In genomic region chr16:81314603-81315270, GRCh38 we compare ENCODE assay signal across 8 cellular contexts. TPM values are rescaled to one million over a fixed set of nuclear protein-coding genes. Genes with fewer than 3 reads are reported as not detected.
DNase-seq lines count a peak whose midpoint lies in the region; ATAC-seq and TF ChIP-seq lines count a peak whose summit lies in the region.

TSS of gene GAN (plus strand) at chr16:81314962. CDS start at chr16:81315114, 152 bp downstream.

- H3K4me3 ChIP-seq in BLaER1 treated with 17β-estradiol and CSF1 and Interleukin-3, amounts not matched to agents 10 nM and 100 nM, result peak within 1 kb of the TSS; percentile 87 to 98 (median 96)
- peak within 1 kb of the TSS; percentile 88 for H3K4me3 ChIP-seq in coronary artery

- POLR2A ChIA-PET in activated CD4-positive, alpha-beta T cell treated with anti-CD3 and anti-CD28 coated beads, Interleukin-2, amount 10 ng/mL, durations not matched to agents 7 days and 5 days (lab: Charles Lee), result interaction anchor here (0.7 kb wide), 1 partner anchor 57 kb away, joined by 6 read pairs; no protein-coding TSS in a partner anchor

- peaks cover 50% of the 10 kb centered on the region for H3K4me1 Mint-ChIP-seq in activated CD4-positive, alpha-beta T cell treated with anti-CD3 and anti-CD28 coated beads, Interleukin-2, amount 10 ng/mL, durations not matched to agents 7 days and 5 days

- H3K4me2 ChIP-seq in BLaER1 treated with 17β-estradiol and CSF1 and Interleukin-3, amounts not matched to agents 10 nM and 100 nM, result peak within 1 kb of the TSS; percentile 85 to 98 (median 92)

- H3K27me3 Mint-ChIP-seq in activated CD4-positive, alpha-beta T cell treated with anti-CD3 and anti-CD28 coated beads, Interleukin-2, amount 10 ng/mL, durations not matched to agents 7 days and 5 days, result no peaks in the 10 kb centered on the region

- peak; percentile 83 to 95 for DNase-seq in NCI-H526 (lab: John Stamatoyannopoulos, UW)
- DNase-seq in activated CD4-positive, alpha-beta T cell treated with anti-CD3 and anti-CD28 coated beads, Interleukin-2, amount 10 ng/mL, durations not matched to agents 7 days and 5 days, result peak; percentile 96
- peak; percentile 96 for DNase-seq in coronary artery (ENCODE audit: low spot score)
- DNase-seq in stimulated activated CD4-positive, alpha-beta T cell treated with anti-CD3 and anti-CD28 coated beads, Interleukin-1b, Interleukin-23, amount 100 ng/mL, for 24 hours (ENCODE audit: low read depth in 4 of 4, low spot score in 1 of 4), result peak; percentile 80 to 92 (median 88)

- H4K20me1 ChIP-seq in BLaER1 treated with 17β-estradiol and CSF1 and Interleukin-3, amounts not matched to agents 10 nM and 100 nM, result peaks cover 17 to 50% (median 43%) of the 10 kb centered on the region in 11 experiments; a peak in 20 of 22 replicates

- no peaks in the 10 kb centered on the region for H3K27me3 ChIP-seq in BLaER1 treated with 17β-estradiol and CSF1 and Interleukin-3, amounts not matched to agents 10 nM and 100 nM
- no peaks in the 10 kb centered on the region for H3K27me3 ChIP-seq in layer of hippocampus (ENCODE audit: control insufficient read depth, insufficient read depth, low read length)

- CTCF ChIA-PET in activated CD4-positive, alpha-beta T cell treated with anti-CD3 and anti-CD28 coated beads, Interleukin-2, amount 10 ng/mL, durations not matched to agents 7 days and 5 days (lab: Charles Lee), result interaction anchor here (0.7 to 1.5 kb wide), 5 partner anchors 8 to 434 kb away, joined by 3 to 4 read pairs (median 3); no protein-coding TSS in a partner anchor

- no peak for TF ChIP-seq CTCF in coronary artery (IDR thresholded peaks at IDR 0.05)

- peak within 1 kb of the TSS; percentile 85 to 93 (median 88) for H3K9ac ChIP-seq in BLaER1 treated with 17β-estradiol and CSF1 and Interleukin-3, amounts not matched to agents 10 nM and 100 nM

- peaks cover 13% of the 10 kb centered on the region for H3K36me3 Mint-ChIP-seq in activated CD4-positive, alpha-beta T cell treated with anti-CD3 and anti-CD28 coated beads, Interleukin-2, amount 10 ng/mL, durations not matched to agents 7 days and 5 days (ENCODE audit: low read depth)

- no peaks in the 10 kb centered on the region for H3K9me3 Mint-ChIP-seq in activated CD4-positive, alpha-beta T cell treated with anti-CD3 and anti-CD28 coated beads, Interleukin-2, amount 10 ng/mL, durations not matched to agents 7 days and 5 days

- peaks cover 0 to 7% (median 0%) of the 10 kb centered on the region in 11 experiments; a peak in 2 of 22 replicates for H3K36me3 ChIP-seq in BLaER1 treated with 17β-estradiol and CSF1 and Interleukin-3, amounts not matched to agents 10 nM and 100 nM

- peak within 1 kb of the TSS; percentile 76 to 87 (median 83) for H3K27ac ChIP-seq in BLaER1 treated with 17β-estradiol and CSF1 and Interleukin-3, amounts not matched to agents 10 nM and 100 nM
- H3K27ac ChIP-seq in coronary artery, result peak within 1 kb of the TSS; percentile 66 to 81
- H3K27ac ChIP-seq in layer of hippocampus (ENCODE audit: low read depth, low read length), result peak within 1 kb of the TSS; percentile 60

- peak; percentile 90 for ATAC-seq in GM19328 (IDR thresholded peaks at IDR 0.05; ENCODE audit: unreplicated experiment)
- ATAC-seq in HG03469 (IDR thresholded peaks at IDR 0.05; ENCODE audit: unreplicated experiment), result peak; percentile 92

- no peaks in the 10 kb centered on the region for H3K9me3 ChIP-seq in BLaER1 treated with 17β-estradiol and CSF1 and Interleukin-3, amounts not matched to agents 10 nM and 100 nM (replicated peaks in 1 of 11)

- peak within 1 kb of the TSS; percentile 94 for H3K27ac Mint-ChIP-seq in activated CD4-positive, alpha-beta T cell treated with anti-CD3 and anti-CD28 coated beads, Interleukin-2, amount 10 ng/mL, durations not matched to agents 7 days and 5 days

- peaks cover 17 to 33% (median 26%) of the 10 kb centered on the region in 10 experiments for H3K4me1 ChIP-seq in BLaER1 treated with 17β-estradiol and CSF1 and Interleukin-3, amounts not matched to agents 10 nM and 100 nM

- peak within 1 kb of the TSS; percentile 89 for H3K4me3 Mint-ChIP-seq in activated CD4-positive, alpha-beta T cell treated with anti-CD3 and anti-CD28 coated beads, Interleukin-2, amount 10 ng/mL, durations not matched to agents 7 days and 5 days

RNA-seq across cellular contexts. Expression of gene GAN, which starts in this region (rescaled TPM):
- 1 to 10 TPM; 6.3 to 6.9 TPM for total RNA-seq in activated CD4-positive, alpha-beta T cell treated with anti-CD3 and anti-CD28 coated beads, Interleukin-2, amount 10 ng/mL, durations not matched to agents 7 days and 5 days

Comparison
In these comparisons a context has a peak if more than half of its experiments do, and no peak if none do; other contexts are left out.
1. Peak in every context shown above with its lines: DNase-seq, ATAC-seq, H3K4me3 ChIP-seq and H3K27ac ChIP-seq.